In the genomic region with DNA sequence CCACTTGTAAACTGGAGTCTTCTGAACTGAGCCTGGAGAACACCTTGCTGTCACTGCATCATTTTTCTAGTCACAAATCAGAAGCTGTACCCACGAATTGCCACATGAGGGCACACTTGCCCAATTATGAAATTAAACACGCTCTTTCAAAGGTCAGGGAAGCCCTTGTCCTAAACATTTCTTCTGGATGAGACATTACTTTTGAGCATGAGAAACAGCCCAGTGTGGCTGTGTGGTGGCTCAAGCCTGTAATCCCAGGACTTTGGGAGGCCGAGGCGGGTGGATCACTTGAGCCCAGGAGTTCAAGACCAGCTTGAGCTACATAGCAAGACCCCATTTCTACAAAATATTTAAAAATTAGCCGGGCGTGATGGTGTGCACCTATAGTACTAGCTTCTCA, we compare ENCODE assay signal across 8 cellular contexts. TPM values are rescaled to one million over a fixed set of nuclear protein-coding genes. Genes with fewer than 3 reads are reported as not detected.
A peak's percentile ranks its signal among the peaks of the same experiment; 100 is the strongest.
DNase-seq lines count a peak whose midpoint lies in the region; ATAC-seq, FAIRE-seq and TF ChIP-seq lines count a peak whose summit lies in the region.

No MANE protein-coding gene starts in this region.

- peak; percentile 86 for TF ChIP-seq CTCF in C4-2B (conservative IDR thresholded peaks at IDR 0.05)
- peak; percentile 81 for TF ChIP-seq CTCF in GM20000 (IDR thresholded peaks at IDR 0.05; ENCODE audit: extremely low read depth, missing control alignments)
- TF ChIP-seq CTCF in endothelial cell of umbilical vein (IDR thresholded peaks at IDR 0.05; ENCODE audit: extremely low read depth in 1 of 2, insufficient read depth in 1 of 2, low read depth in 1 of 2, low read length in 2 of 2): peak; percentile 66 to 73
- peak; percentile 59 to 68 for TF ChIP-seq CTCF in tibial artery (IDR thresholded peaks at IDR 0.05)

- no peaks in the 10 kb centered on the region for H3K9me3 ChIP-seq in endothelial cell of umbilical vein (replicated peaks; ENCODE audit: control insufficient read depth, insufficient read depth, low read length)
- H3K9me3 ChIP-seq in tibial artery: no peaks in the 10 kb centered on the region

- no peaks in the 10 kb centered on the region for H3K79me2 ChIP-seq in endothelial cell of umbilical vein (ENCODE audit: control insufficient read depth, insufficient read depth, low read length)

- H3K4me1 ChIP-seq in endothelial cell of umbilical vein (ENCODE audit: control insufficient read depth, extremely low read depth, insufficient read depth, low read length): peaks cover 7% of the 10 kb centered on the region
- H3K4me1 ChIP-seq in tibial artery: peaks cover 0 to 3% (median 0%) of the 10 kb centered on the region in 4 donors

- H3K27me3 ChIP-seq in endothelial cell of umbilical vein (ENCODE audit: control insufficient read depth in 2 of 2, insufficient read depth in 2 of 2, low read length in 2 of 2) (peaks cover 0 to 2% of the 10 kb centered on the region in 2 experiments), tibial artery (peaks cover 0 to 6% of the 10 kb centered on the region in 2 donors)

- H3K4me3 ChIP-seq in endothelial cell of umbilical vein (replicated peaks in 1 of 3; ENCODE audit: insufficient read depth in 1 of 3, low read depth in 1 of 3, low read length in 3 of 3): no peak overlapping the region
- H3K4me3 ChIP-seq in tibial artery: no peak overlapping the region

- intact Hi-C loops in endothelial cell of umbilical vein (cut with micrococcal nuclease): loop anchor here (1.0 to 10.0 kb wide), 6 partner anchors 14 to 938 kb away; partner anchors contain the start of gene MEX3B
- intact Hi-C loops in tibial artery (cut with DNase I; ENCODE audit: low total_unique reads): loop anchor here (5.0 kb wide), 1 partner anchor 161 kb away; no protein-coding TSS in a partner anchor

- H3K4me2 ChIP-seq in endothelial cell of umbilical vein (ENCODE audit: insufficient read depth, low read length): no peak overlapping the region

- no peak for ATAC-seq in HG03571 (IDR thresholded peaks at IDR 0.05; ENCODE audit: unreplicated experiment)

- peak; percentile 69 for DNase-seq in GM20000 (ENCODE audit: low spot score)
- peak; percentile 36 for DNase-seq in NCI-H345 (lab: John Stamatoyannopoulos, UW)
- DNase-seq in activated CD4-positive, alpha-beta T cell treated with anti-CD3 and anti-CD28 coated beads for 48 hours: peak; percentile 55
- peak; percentile 78 for DNase-seq in endothelial cell of umbilical vein (ENCODE audit: low read depth, low spot score)
- DNase-seq in middle frontal gyrus (ENCODE audit: extremely low spot score, low spot score): peak; percentile 56
- peak in 1 of 2 donors; percentile 53 for DNase-seq in tibial artery

- no peaks in the 10 kb centered on the region for H4K20me1 ChIP-seq in endothelial cell of umbilical vein (replicated peaks; ENCODE audit: control insufficient read depth, extremely low read depth, insufficient read depth, low read length)

- H2AFZ ChIP-seq in endothelial cell of umbilical vein (ENCODE audit: low read depth, low read length): no peak overlapping the region

- POLR2A ChIA-PET in endothelial cell of umbilical vein (lab: Charles Lee): interaction anchor here (1.4 kb wide), 1 partner anchor 105 kb away, joined by 4 read pairs; no protein-coding TSS in a partner anchor

- TF ChIP-seq POLR2A in endothelial cell of umbilical vein (IDR thresholded peaks at IDR 0.05; ENCODE audit: low read depth, low read length): no peak

- dilution Hi-C loops in endothelial cell of umbilical vein (cut with MboI; ENCODE audit: extremely low pct_ligation_motif_present, low sequenced_read_pairs): no loop called here

- H3K9me1 ChIP-seq in endothelial cell of umbilical vein (replicated peaks; ENCODE audit: control insufficient read depth, extremely low read depth, insufficient read depth, low read length): no peaks in the 10 kb centered on the region

- H3K27ac ChIP-seq in C4-2B (no peak overlapping the region), endothelial cell of umbilical vein (ENCODE audit: insufficient read depth, low read depth, low read length) (no peak overlapping the region), tibial artery (no peak overlapping the region)

- no peak overlapping the region for H3K9ac ChIP-seq in endothelial cell of umbilical vein (replicated peaks; ENCODE audit: extremely low read depth, insufficient read depth, low read length)

- H3K36me3 ChIP-seq in endothelial cell of umbilical vein (ENCODE audit: control insufficient read depth in 2 of 2, extremely low read depth in 1 of 2, insufficient read depth in 2 of 2, low read length in 2 of 2): no peaks in the 10 kb centered on the region
- H3K36me3 ChIP-seq in tibial artery: no peaks in the 10 kb centered on the region

- FAIRE-seq in endothelial cell of umbilical vein (lab: Jason Lieb, UNC): peak; percentile 89

- CTCF ChIA-PET in endothelial cell of umbilical vein (lab: Charles Lee): interaction anchor here (0.7 to 7.5 kb wide), 30 partner anchors 8 to 638 kb away, joined by 3 to 271 read pairs (median 5); partner anchors contain the start of gene TLNRD1

- no TSS peak for BruUV-seq in endothelial cell of umbilical vein (replicated peaks; lab: Mats Ljungman, UMichigan)

TF ChIP-seq in endothelial cell of umbilical vein, 7 proteins besides CTCF, POLR2A, EP300 and RAD21:
- TF ChIP-seq MYC (IDR thresholded peaks at IDR 0.05; ENCODE audit: low read depth, low read length) (no peak), EZH2 (IDR thresholded peaks at IDR 0.05; ENCODE audit: borderline replicate concordance, low read depth, low read length, severe bottlenecking) (no peak), GATA2 (IDR thresholded peaks at IDR 0.05; ENCODE audit: insufficient read depth, insufficient read length, low read depth, low read length) (no peak), POLR2AphosphoS5 (IDR thresholded peaks at IDR 0.05; ENCODE audit: insufficient read depth, low read depth, low read length) (no peak)
TF ChIP-seq in endothelial cell of umbilical vein: peak in this region for 0.

RNA-seq across cellular contexts. Expression of gene CFAP161, which starts 27.5 kb away (rescaled TPM):
- total RNA-seq in endothelial cell of umbilical vein: 0.65 TPM in 1 of 2 replicates, not detected in the other
- polyA plus RNA-seq in endothelial cell of umbilical vein: 0.08 TPM in 1 of 2 replicates, not detected in the other
- 0.06 and 0.11 TPM in 2 replicates for polyA plus RNA-seq in endothelial cell of umbilical vein (2011; cell fraction: cytosol; rRNA removed)
- polyA plus RNA-seq in endothelial cell of umbilical vein (2011; cell fraction: nucleus; rRNA removed): 0.14 TPM in 1 of 2 replicates, not detected in the other
- polyA plus RNA-seq in endothelial cell of umbilical vein (2012): not detected in 2 replicates
- 0.45 TPM in 1 of 2 replicates, not detected in the other for polyA minus RNA-seq in endothelial cell of umbilical vein
- not detected for polyA minus RNA-seq in endothelial cell of umbilical vein (2011; cell fraction: cytosol; rRNA and poly(A)+ RNA removed)
- polyA minus RNA-seq in endothelial cell of umbilical vein (2011; cell fraction: nucleus; rRNA and poly(A)+ RNA removed): 0.24 TPM in 1 of 2 replicates, not detected in the other
